In the genomic region with DNA sequence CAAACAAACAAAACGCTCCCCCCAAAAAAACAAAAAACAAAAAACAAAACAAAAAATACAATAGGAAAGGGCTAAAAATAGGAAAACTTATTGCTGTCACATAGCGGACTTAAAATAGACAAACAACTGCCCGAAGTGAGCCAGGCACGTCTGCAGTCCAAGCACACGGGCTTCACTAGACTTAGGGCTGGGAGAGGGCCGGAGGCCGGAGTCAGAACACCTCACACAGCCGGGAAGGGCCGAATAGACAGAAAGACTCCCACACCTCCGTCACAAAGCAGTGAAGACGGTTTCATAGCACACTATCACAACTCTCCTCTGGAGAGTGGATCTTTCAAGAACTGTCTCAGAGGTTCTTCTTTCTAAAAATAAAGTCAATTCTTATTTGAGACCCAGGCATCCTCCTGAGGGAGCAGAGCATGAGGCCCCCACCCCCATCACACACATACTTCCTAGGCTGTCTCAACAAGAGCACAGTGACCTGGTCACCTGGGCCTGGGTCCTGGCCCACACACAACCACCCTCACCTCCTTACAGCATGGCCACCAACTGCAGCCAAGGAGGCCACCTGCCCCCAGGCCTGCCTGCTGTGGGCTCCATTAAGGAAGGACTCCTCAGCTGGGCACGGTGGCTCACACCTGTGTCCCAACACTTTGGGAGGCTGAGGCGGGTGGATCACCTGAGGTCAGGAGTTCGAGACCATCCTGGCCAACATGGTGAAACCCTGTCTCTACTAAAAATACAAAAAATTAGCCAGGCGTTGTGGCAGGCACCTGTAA, we compare ENCODE assay signal across 22 cellular contexts. TPM values are rescaled to one million over a fixed set of nuclear protein-coding genes. Genes with fewer than 3 reads are reported as not detected.
A peak's percentile ranks its signal among the peaks of the same experiment; 100 is the strongest.
DNase-seq lines count a peak whose midpoint lies in the region; ATAC-seq and TF ChIP-seq lines count a peak whose summit lies in the region.
"Had no signal": no experiment of that assay in that cellular context is flagged by ENCODE, and none has a peak within 500 bp of the region (broad histone marks: within the 10 kb centered on the region; RNA-seq: fewer than 3 reads in every experiment).

No MANE protein-coding gene starts in this region.

- H3K9me3 ChIP-seq in heart right ventricle, result no peaks in the 10 kb centered on the region
- H3K9me3 ChIP-seq: A549, ascending aorta had no signal

- intact Hi-C loops in Right ventricle myocardium superior (cut with DNase I) (no loop called here), Right ventricle myocardium inferior (cut with DNase I) (no loop called here), heart right ventricle (cut with DNase I) (no loop called here)

- no peak overlapping the region for H3K4me3 Mint-ChIP-seq in progenitor cell of endocrine pancreas (ENCODE audit: low read depth)
- H3K4me3 Mint-ChIP-seq: memory B cell, neural crest cell had no signal

- no peaks in the 10 kb centered on the region for H3K27me3 ChIP-seq in heart right ventricle
- H3K27me3 ChIP-seq: ascending aorta had no signal

- H3K27ac ChIP-seq in heart right ventricle, result peak overlapping the region; percentile 12 to 95 (median 85)
- H3K27ac ChIP-seq: A549 had no signal

- ATAC-seq in Right ventricle myocardium superior (ENCODE audit: poor library complexity) (no peak), Right ventricle myocardium inferior (no peak), heart right ventricle (no peak), HG02884 (IDR thresholded peaks at IDR 0.05; ENCODE audit: unreplicated experiment) (no peak)

- DNase-seq in Right ventricle myocardium superior (peak; percentile 49), Right ventricle myocardium inferior (ENCODE audit: missing footprints) (no peak), heart right ventricle (peak in 1 of 2 donors; percentile 18), progenitor cell of endocrine pancreas (ENCODE audit: low spot score, unreplicated experiment) (no peak), HuH-7 (ENCODE audit: low spot score) (no peak), NCI-H146 (lab: John Stamatoyannopoulos, UW) (no peak)
- DNase-seq in stimulated activated CD8-positive, alpha-beta memory T cell treated with anti-CD3 and anti-CD28 coated beads, Interleukin-4, amount 100 ng/mL, for 48 hours, result no peak
- DNase-seq: activated CD4-positive, alpha-beta T cell treated with anti-CD3 and anti-CD28 coated beads, Interleukin-2, amount 50 U/mL, for 4 hours; activated naive CD4-positive, alpha-beta T cell treated with anti-CD3 and anti-CD28 coated beads, Interleukin-2, amount 50 U/mL, for 16 hours; activated T-cell treated with anti-CD3 and anti-CD28 coated beads for 4 hours; C1 segment of cervical spinal cord; GM23248; hippocampal formation; NCI-H1092 treated with DMSO at 0.1 percent for 48 hours; NCI-H524 treated with DMSO at 0.1 percent for 48 hours; stimulated activated naive CD4-positive, alpha-beta T cell treated with Interleukin-2 at 50 U/mL for 16 hours; SW 1271 had no signal

- peaks cover 0 to 49% (median 17%) of the 10 kb centered on the region in 9 donors for H3K36me3 ChIP-seq in heart right ventricle

- peak overlapping the region; percentile 21 for H3K27ac Mint-ChIP-seq in progenitor cell of endocrine pancreas

- H3K4me1 Mint-ChIP-seq in progenitor cell of endocrine pancreas (ENCODE audit: low read depth), result peaks cover 3% of the 10 kb centered on the region

- TF ChIP-seq CTCF in heart right ventricle (IDR thresholded peaks at IDR 0.05) (no peak), progenitor cell of endocrine pancreas (IDR thresholded peaks at IDR 0.05; ENCODE audit: unreplicated experiment) (no peak)

- H3K9me3 Mint-ChIP-seq in progenitor cell of endocrine pancreas (ENCODE audit: low read depth), result no peaks in the 10 kb centered on the region
- H3K9me3 Mint-ChIP-seq: memory B cell, neural crest cell had no signal

- WGBS in heart right ventricle, 2 donors, result 57 to 69% methylated on average over 15 of the region's 15 CpGs

- H3K27me3 Mint-ChIP-seq in progenitor cell of endocrine pancreas, result no peaks in the 10 kb centered on the region
- H3K27me3 Mint-ChIP-seq: memory B cell had no signal

- peaks cover 10% of the 10 kb centered on the region for H3K36me3 Mint-ChIP-seq in progenitor cell of endocrine pancreas (ENCODE audit: insufficient read depth)

- H3K4me3 ChIP-seq in heart right ventricle, result no peak overlapping the region
- H3K4me3 ChIP-seq: A549, ascending aorta, GM23248 had no signal

- H3K4me1 ChIP-seq in heart right ventricle, result peaks cover 24 to 98% (median 78%) of the 10 kb centered on the region in 9 donors

RNA-seq across cellular contexts. Expression of a gene that starts 6.7 kb away (rescaled TPM):
- total RNA-seq in Right ventricle myocardium superior (14.3 TPM), Right ventricle myocardium inferior (16.1 TPM), heart right ventricle (10 to 100 TPM; 14.0 to 19.7 (median 16.8) TPM), progenitor cell of endocrine pancreas (23.5 and 24.7 TPM in 2 replicates)
- 1 to 10 TPM; 5.0 to 9.9 TPM for polyA plus RNA-seq in heart right ventricle

RNA-seq across cellular contexts. Expression of a gene that starts 7.0 kb away (rescaled TPM):
- total RNA-seq in Right ventricle myocardium superior (60.6 TPM), Right ventricle myocardium inferior (49.3 TPM), heart right ventricle (10 to 100 TPM; 33.3 to 53.9 (median 40.3) TPM), progenitor cell of endocrine pancreas (45.1 and 46.3 TPM in 2 replicates)
- polyA plus RNA-seq in heart right ventricle, result 100 to 1,000 TPM in 1 of 2 donors, 10 to 100 TPM in 1; 51.6 to 141 TPM

RNA-seq across cellular contexts. Expression of a gene that starts 26.8 kb away (rescaled TPM):
- total RNA-seq in Right ventricle myocardium superior, result 5.0 TPM
- 5.6 TPM for total RNA-seq in Right ventricle myocardium inferior
- total RNA-seq in heart right ventricle, result 1 to 10 TPM; 2.9 to 7.5 (median 3.8) TPM
- 10 to 100 TPM in 1 of 2 donors, 1 to 10 TPM in 1; 8.6 to 14.7 TPM for polyA plus RNA-seq in heart right ventricle
- total RNA-seq in progenitor cell of endocrine pancreas, result 10.3 and 10.7 TPM in 2 replicates

RNA-seq across cellular contexts. Expression of a gene that starts 33.1 kb away (rescaled TPM):
- 702 TPM for total RNA-seq in Right ventricle myocardium superior
- total RNA-seq in Right ventricle myocardium inferior, result 577 TPM
- 100 to 1,000 TPM; 273 to 896 (median 534) TPM for total RNA-seq in heart right ventricle
- 1,000 to 10,000 TPM in 1 of 2 donors, 100 to 1,000 TPM in 1; 717 to 1,062 TPM for polyA plus RNA-seq in heart right ventricle
- total RNA-seq in progenitor cell of endocrine pancreas, result 929 and 983 TPM in 2 replicates
